ENCODE assay signal across 8 cellular contexts in genomic region chr5:139774980-139775654, GRCh38. TPM values are rescaled to one million over a fixed set of nuclear protein-coding genes. Genes with fewer than 3 reads are reported as not detected.
DNase-seq lines count a peak whose midpoint lies in the region; ATAC-seq and TF ChIP-seq lines count a peak whose summit lies in the region.

No MANE protein-coding gene starts in this region.

- no peaks in the 10 kb centered on the region for H3K36me3 ChIP-seq in BE2C
- H3K36me3 ChIP-seq in HUES6 (ENCODE audit: control insufficient read depth, insufficient read depth, low read length): no peaks in the 10 kb centered on the region
- H3K36me3 ChIP-seq in SK-N-SH (replicated peaks in 1 of 2; ENCODE audit: control insufficient read depth in 1 of 2, insufficient read depth in 2 of 2, low read length in 1 of 2): no peaks in the 10 kb centered on the region

- H3K4me1 Mint-ChIP-seq in activated naive CD4-positive, alpha-beta T cell treated with anti-CD3 and anti-CD28 coated beads for 36 hours (ENCODE audit: low read depth): peaks cover 8% of the 10 kb centered on the region

- H3K27me3 Mint-ChIP-seq in activated naive CD4-positive, alpha-beta T cell treated with anti-CD3 and anti-CD28 coated beads for 36 hours (ENCODE audit: low read depth): no peaks in the 10 kb centered on the region

- peak overlapping the region; percentile 14 for H3K4me3 Mint-ChIP-seq in activated naive CD4-positive, alpha-beta T cell treated with anti-CD3 and anti-CD28 coated beads for 36 hours

- H3K9ac ChIP-seq in HUES6 (ENCODE audit: low read length) (no peak overlapping the region), SK-N-SH (no peak overlapping the region)

- H3K79me2 ChIP-seq in SK-N-SH (ENCODE audit: insufficient read depth): no peaks in the 10 kb centered on the region

- no peaks in the 10 kb centered on the region for H3F3A ChIP-seq in SK-N-SH (replicated peaks; ENCODE audit: insufficient read depth)

- intact Hi-C loops in activated naive CD4-positive, alpha-beta T cell treated with anti-CD3 and anti-CD28 coated beads for 36 hours (cut with micrococcal nuclease): loop anchor here (1.0 kb wide), 1 partner anchor 382 kb away; no protein-coding TSS in a partner anchor
- intact Hi-C loops in Right ventricle myocardium superior (cut with DNase I): no loop called here

- peak; percentile 83 for TF ChIP-seq CTCF in BE2C (IDR thresholded peaks at IDR 0.05; ENCODE audit: low read depth, low read length)
- TF ChIP-seq CTCF in SK-N-SH (IDR thresholded peaks at IDR 0.05): peak; percentile 86
- TF ChIP-seq CTCF in retinal pigment epithelial cell (conservative IDR thresholded peaks at IDR 0.05; ENCODE audit: low read depth, low read length): peak; percentile 88

- CTCF ChIA-PET in SK-N-SH (lab: Yijun Ruan, JAX): interaction anchor here (0.6 to 23.1 kb wide), 44 partner anchors 8 to 394 kb away, joined by 3 to 627 read pairs (median 4); partner anchors contain the start of genes NRG2 and PSD2
- CTCF ChIA-PET in activated naive CD4-positive, alpha-beta T cell treated with anti-CD3 and anti-CD28 coated beads for 36 hours (lab: Charles Lee): interaction anchor here (0.6 to 6.8 kb wide), 31 partner anchors 9 to 540 kb away, joined by 3 to 46 read pairs (median 4); partner anchors contain the start of gene CXXC5

- H3K9me3 ChIP-seq in BE2C (no peaks in the 10 kb centered on the region), HUES6 (ENCODE audit: control insufficient read depth, insufficient read depth, low read depth, low read length) (no peaks in the 10 kb centered on the region), SK-N-SH (no peaks in the 10 kb centered on the region)

- no peak overlapping the region for H3K4me2 ChIP-seq in SK-N-SH

- DNase-seq in BE2C (peak; percentile 88), SK-N-SH (peak; percentile 94), Right ventricle myocardium superior (peak; percentile 87), retinal pigment epithelial cell (ENCODE audit: low read depth) (no peak)
- DNase-seq in activated naive CD4-positive, alpha-beta T cell treated with anti-CD3 and anti-CD28 coated beads for 36 hours: peak; percentile 84

- no peaks in the 10 kb centered on the region for H4K20me1 ChIP-seq in SK-N-SH (ENCODE audit: insufficient read depth)

- no peaks in the 10 kb centered on the region for H3K36me3 Mint-ChIP-seq in activated naive CD4-positive, alpha-beta T cell treated with anti-CD3 and anti-CD28 coated beads for 36 hours (ENCODE audit: low read depth)

- H3K4me1 ChIP-seq in BE2C: no peaks in the 10 kb centered on the region
- H3K4me1 ChIP-seq in HUES6 (ENCODE audit: control insufficient read depth, insufficient read depth, low read length): peaks cover 4% of the 10 kb centered on the region
- peaks cover 0 to 2% of the 10 kb centered on the region in 2 experiments; a peak in 1 of 4 replicates for H3K4me1 ChIP-seq in SK-N-SH (ENCODE audit: control insufficient read depth in 1 of 2, insufficient read depth in 2 of 2, low read depth in 1 of 2, low read length in 1 of 2)

- H3K9me3 Mint-ChIP-seq in activated naive CD4-positive, alpha-beta T cell treated with anti-CD3 and anti-CD28 coated beads for 36 hours: no peaks in the 10 kb centered on the region

- H2AFZ ChIP-seq in SK-N-SH (ENCODE audit: low read depth): no peak overlapping the region

- TF ChIP-seq EP300 in SK-N-SH (IDR thresholded peaks at IDR 0.05; ENCODE audit: borderline replicate concordance in 1 of 2, low read depth in 1 of 2, low read length in 1 of 2): no peak

- H3K27ac Mint-ChIP-seq in activated naive CD4-positive, alpha-beta T cell treated with anti-CD3 and anti-CD28 coated beads for 36 hours: no peak overlapping the region

- no peaks in the 10 kb centered on the region for H3K9me2 ChIP-seq in SK-N-SH

- POLR2A ChIA-PET in SK-N-SH (lab: Yijun Ruan, JAX): interaction anchor here (1.0 to 1.3 kb wide), 3 partner anchors 12 to 142 kb away, joined by 3 read pairs; no protein-coding TSS in a partner anchor

- no peak overlapping the region for H3K4me3 ChIP-seq in BE2C (ENCODE audit: low read depth, low read length)
- peak overlapping the region; percentile 9; the same call in 1 of the 2 replicates for H3K4me3 ChIP-seq in HUES6 (ENCODE audit: low read depth, low read length)
- H3K4me3 ChIP-seq in SK-N-SH (ENCODE audit: low read depth in 2 of 2, low read length in 1 of 2): peak overlapping the region in 1 of 2 experiments; percentile 4; a peak in 1 of 4 replicates
- no peak overlapping the region for H3K4me3 ChIP-seq in retinal pigment epithelial cell (ENCODE audit: low read length)

- peak; percentile 53 for TF ChIP-seq RAD21 in SK-N-SH (IDR thresholded peaks at IDR 0.05; ENCODE audit: low read length)

- ATAC-seq in GM19328 (IDR thresholded peaks at IDR 0.05; ENCODE audit: unreplicated experiment) (peak; percentile 47), Right ventricle myocardium superior (ENCODE audit: poor library complexity) (peak; percentile 92), HG03095 (IDR thresholded peaks at IDR 0.05; ENCODE audit: unreplicated experiment) (no peak)

- H3K27me3 ChIP-seq in BE2C (no peaks in the 10 kb centered on the region), HUES6 (ENCODE audit: control insufficient read depth, insufficient read depth, low read length) (peaks cover 21% of the 10 kb centered on the region), SK-N-SH (ENCODE audit: insufficient read depth) (no peaks in the 10 kb centered on the region; the same call in 1 of the 2 replicates)

- 23% methylated on average over 22 of the region's 32 CpGs for WGBS in SK-N-SH (ENCODE audit: low lambda C conversion rate)

- no peak overlapping the region for H3K27ac ChIP-seq in HUES6 (ENCODE audit: low read depth, low read length)
- no peak overlapping the region for H3K27ac ChIP-seq in SK-N-SH (ENCODE audit: low read depth in 2 of 2, low read length in 1 of 2)

TF ChIP-seq in SK-N-SH, 30 proteins besides CTCF, POLR2A, EP300 and RAD21:
- TF ChIP-seq RXRA (IDR thresholded peaks at IDR 0.05; ENCODE audit: borderline replicate concordance, low read depth) (no peak), RCOR1 (IDR thresholded peaks at IDR 0.05; ENCODE audit: low read length) (no peak), MAX (IDR thresholded peaks at IDR 0.05; ENCODE audit: low read depth) (no peak), CHD2 (IDR thresholded peaks at IDR 0.05; ENCODE audit: low read length, partially characterized antibody) (no peak), SIN3A (IDR thresholded peaks at IDR 0.05; ENCODE audit: borderline replicate concordance, low read depth, low read length) (no peak), TAF1 (IDR thresholded peaks at IDR 0.05; ENCODE audit: borderline replicate concordance, low read depth, low read length) (no peak), SMC3 (IDR thresholded peaks at IDR 0.05; ENCODE audit: low read depth, low read length) (peak; percentile 41; the same call in 1 of the 2 replicates), REST (IDR thresholded peaks at IDR 0.05; ENCODE audit: low read depth, low read length) (no peak)

RNA-seq across cellular contexts. Expression of gene PSD2, which starts 20.5 kb away (rescaled TPM):
- polyA plus RNA-seq in BE2C (2012; ENCODE audit: insufficient read depth, insufficient read length, low read depth): 1.0 TPM
- polyA plus RNA-seq in SK-N-SH (2012; rRNA removed): 0.15 TPM in 2 replicates
- 0.09 and 0.13 TPM in 2 replicates for polyA plus RNA-seq in SK-N-SH (2012; cell fraction: cytosol; rRNA removed)
- polyA plus RNA-seq in SK-N-SH (2012; cell fraction: nucleus; rRNA removed): 0.62 and 0.63 TPM in 2 replicates
- total RNA-seq in activated naive CD4-positive, alpha-beta T cell treated with anti-CD3 and anti-CD28 coated beads for 36 hours: not detected
- not detected for total RNA-seq in Right ventricle myocardium superior
